Comparison of ENCODE assay signal across 2 cellular contexts in the genomic region with DNA sequence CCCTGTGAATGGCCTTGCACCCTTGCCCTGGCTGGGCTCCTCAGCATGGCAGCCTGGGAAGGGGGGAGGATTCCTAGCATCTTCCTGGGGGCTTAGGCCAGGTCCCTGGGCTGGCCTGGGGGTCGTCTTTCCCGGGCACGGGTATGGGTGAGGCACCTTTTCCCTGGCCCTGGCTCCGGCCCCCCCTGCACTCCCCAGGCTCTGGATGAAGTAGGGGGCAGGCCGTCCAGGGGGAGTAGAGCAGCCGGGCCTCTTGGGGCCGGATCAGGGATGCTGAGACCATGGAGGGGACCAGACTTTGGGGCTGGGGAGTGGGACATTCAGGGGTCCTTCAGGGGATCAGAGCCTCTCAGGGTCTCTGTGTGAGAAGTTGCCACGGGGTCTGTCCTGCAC.
TF ChIP-seq lines count a peak whose summit lies in the region.

No MANE protein-coding gene starts in this region.

TF ChIP-seq in liver, 16 proteins besides CTCF, POLR2A, EP300 and RAD21:
- TF ChIP-seq HNF4G (IDR thresholded peaks at IDR 0.05) (no peak), FOXA2 (IDR thresholded peaks at IDR 0.05) (no peak), FOXA1 (IDR thresholded peaks at IDR 0.05) (no peak)
- TF ChIP-seq, protein P1, sequence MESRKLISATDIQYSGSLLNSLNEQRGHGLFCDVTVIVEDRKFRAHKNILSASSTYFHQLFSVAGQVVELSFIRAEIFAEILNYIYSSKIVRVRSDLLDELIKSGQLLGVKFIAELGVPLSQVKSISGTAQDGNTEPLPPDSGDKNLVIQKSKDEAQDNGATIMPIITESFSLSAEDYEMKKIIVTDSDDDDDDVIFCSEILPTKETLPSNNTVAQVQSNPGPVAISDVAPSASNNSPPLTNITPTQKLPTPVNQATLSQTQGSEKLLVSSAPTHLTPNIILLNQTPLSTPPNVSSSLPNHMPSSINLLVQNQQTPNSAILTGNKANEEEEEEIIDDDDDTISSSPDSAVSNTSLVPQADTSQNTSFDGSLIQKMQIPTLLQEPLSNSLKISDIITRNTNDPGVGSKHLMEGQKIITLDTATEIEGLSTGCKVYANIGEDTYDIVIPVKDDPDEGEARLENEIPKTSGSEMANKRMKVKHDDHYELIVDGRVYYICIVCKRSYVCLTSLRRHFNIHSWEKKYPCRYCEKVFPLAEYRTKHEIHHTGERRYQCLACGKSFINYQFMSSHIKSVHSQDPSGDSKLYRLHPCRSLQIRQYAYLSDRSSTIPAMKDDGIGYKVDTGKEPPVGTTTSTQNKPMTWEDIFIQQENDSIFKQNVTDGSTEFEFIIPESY (IDR thresholded peaks at IDR 0.05) = no peak
- TF ChIP-seq, protein P2, sequence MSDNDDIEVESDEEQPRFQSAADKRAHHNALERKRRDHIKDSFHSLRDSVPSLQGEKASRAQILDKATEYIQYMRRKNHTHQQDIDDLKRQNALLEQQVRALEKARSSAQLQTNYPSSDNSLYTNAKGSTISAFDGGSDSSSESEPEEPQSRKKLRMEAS (IDR thresholded peaks at IDR 0.05) = no peak

TF ChIP-seq in GM23338, 12 proteins besides CTCF, POLR2A, EP300 and RAD21:
- TF ChIP-seq, protein P3, sequence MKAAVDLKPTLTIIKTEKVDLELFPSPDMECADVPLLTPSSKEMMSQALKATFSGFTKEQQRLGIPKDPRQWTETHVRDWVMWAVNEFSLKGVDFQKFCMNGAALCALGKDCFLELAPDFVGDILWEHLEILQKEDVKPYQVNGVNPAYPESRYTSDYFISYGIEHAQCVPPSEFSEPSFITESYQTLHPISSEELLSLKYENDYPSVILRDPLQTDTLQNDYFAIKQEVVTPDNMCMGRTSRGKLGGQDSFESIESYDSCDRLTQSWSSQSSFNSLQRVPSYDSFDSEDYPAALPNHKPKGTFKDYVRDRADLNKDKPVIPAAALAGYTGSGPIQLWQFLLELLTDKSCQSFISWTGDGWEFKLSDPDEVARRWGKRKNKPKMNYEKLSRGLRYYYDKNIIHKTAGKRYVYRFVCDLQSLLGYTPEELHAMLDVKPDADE (IDR thresholded peaks at IDR 0.05) = no peak
- TF ChIP-seq EZH2phosphoT487 (IDR thresholded peaks at IDR 0.05; ENCODE audit: unreplicated experiment) (no peak), JUNB (IDR thresholded peaks at IDR 0.05; ENCODE audit: unreplicated experiment) (no peak), STAT1 (IDR thresholded peaks at IDR 0.05; ENCODE audit: unreplicated experiment) (no peak), ZNF114 (CRISPR knock-in tag; IDR thresholded peaks at IDR 0.05) (no peak)
- TF ChIP-seq, protein P4, sequence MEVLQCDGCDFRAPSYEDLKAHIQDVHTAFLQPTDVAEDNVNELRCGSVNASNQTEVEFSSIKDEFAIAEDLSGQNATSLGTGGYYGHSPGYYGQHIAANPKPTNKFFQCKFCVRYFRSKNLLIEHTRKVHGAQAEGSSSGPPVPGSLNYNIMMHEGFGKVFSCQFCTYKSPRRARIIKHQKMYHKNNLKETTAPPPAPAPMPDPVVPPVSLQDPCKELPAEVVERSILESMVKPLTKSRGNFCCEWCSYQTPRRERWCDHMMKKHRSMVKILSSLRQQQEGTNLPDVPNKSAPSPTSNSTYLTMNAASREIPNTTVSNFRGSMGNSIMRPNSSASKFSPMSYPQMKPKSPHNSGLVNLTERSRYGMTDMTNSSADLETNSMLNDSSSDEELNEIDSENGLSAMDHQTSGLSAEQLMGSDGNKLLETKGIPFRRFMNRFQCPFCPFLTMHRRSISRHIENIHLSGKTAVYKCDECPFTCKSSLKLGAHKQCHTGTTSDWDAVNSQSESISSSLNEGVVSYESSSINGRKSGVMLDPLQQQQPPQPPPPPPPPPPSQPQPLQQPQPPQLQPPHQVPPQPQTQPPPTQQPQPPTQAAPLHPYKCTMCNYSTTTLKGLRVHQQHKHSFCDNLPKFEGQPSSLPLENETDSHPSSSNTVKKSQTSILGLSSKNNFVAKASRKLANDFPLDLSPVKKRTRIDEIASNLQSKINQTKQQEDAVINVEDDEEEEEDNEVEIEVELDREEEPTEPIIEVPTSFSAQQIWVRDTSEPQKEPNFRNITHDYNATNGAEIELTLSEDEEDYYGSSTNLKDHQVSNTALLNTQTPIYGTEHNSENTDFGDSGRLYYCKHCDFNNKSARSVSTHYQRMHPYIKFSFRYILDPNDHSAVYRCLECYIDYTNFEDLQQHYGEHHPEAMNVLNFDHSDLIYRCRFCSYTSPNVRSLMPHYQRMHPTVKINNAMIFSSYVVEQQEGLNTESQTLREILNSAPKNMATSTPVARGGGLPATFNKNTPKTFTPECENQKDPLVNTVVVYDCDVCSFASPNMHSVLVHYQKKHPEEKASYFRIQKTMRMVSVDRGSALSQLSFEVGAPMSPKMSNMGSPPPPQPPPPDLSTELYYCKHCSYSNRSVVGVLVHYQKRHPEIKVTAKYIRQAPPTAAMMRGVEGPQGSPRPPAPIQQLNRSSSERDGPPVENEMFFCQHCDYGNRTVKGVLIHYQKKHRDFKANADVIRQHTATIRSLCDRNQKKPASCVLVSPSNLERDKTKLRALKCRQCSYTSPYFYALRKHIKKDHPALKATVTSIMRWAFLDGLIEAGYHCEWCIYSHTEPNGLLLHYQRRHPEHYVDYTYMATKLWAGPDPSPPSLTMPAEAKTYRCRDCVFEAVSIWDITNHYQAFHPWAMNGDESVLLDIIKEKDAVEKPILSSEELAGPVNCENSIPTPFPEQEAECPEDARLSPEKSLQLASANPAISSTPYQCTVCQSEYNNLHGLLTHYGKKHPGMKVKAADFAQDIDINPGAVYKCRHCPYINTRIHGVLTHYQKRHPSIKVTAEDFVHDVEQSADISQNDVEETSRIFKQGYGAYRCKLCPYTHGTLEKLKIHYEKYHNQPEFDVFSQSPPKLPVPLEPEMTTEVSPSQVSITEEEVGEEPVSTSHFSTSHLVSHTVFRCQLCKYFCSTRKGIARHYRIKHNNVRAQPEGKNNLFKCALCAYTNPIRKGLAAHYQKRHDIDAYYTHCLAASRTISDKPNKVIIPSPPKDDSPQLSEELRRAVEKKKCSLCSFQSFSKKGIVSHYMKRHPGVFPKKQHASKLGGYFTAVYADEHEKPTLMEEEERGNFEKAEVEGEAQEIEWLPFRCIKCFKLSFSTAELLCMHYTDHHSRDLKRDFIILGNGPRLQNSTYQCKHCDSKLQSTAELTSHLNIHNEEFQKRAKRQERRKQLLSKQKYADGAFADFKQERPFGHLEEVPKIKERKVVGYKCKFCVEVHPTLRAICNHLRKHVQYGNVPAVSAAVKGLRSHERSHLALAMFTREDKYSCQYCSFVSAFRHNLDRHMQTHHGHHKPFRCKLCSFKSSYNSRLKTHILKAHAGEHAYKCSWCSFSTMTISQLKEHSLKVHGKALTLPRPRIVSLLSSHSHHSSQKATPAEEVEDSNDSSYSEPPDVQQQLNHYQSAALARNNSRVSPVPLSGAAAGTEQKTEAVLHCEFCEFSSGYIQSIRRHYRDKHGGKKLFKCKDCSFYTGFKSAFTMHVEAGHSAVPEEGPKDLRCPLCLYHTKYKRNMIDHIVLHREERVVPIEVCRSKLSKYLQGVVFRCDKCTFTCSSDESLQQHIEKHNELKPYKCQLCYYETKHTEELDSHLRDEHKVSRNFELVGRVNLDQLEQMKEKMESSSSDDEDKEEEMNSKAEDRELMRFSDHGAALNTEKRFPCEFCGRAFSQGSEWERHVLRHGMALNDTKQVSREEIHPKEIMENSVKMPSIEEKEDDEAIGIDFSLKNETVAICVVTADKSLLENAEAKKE (CRISPR knock-in tag; IDR thresholded peaks at IDR 0.05) = no peak
